In the genomic region with DNA sequence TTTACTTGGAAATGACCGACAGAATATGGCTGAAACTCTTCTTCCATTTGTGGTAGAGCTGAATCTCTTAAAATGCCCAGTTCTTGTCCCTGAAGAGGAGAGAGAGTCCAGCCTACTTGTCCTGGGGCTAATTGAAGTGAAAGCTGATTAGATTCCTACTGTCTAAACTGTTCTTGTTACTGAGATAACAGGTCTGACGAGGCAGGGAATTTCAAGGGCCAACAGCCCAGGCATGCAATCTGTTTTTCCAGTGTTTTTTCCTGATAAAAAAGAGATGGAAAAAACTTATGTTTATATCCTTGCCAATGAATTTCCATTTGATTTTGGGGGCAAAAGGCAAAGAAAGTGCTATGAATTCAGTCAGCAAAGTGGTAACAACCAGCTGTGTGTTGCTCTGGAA, we compare ENCODE assay signal across 25 cellular contexts.
"Had no signal": no experiment of that assay in that cellular context is flagged by ENCODE, and none has a peak within 500 bp of the region (broad histone marks: within the 10 kb centered on the region; RNA-seq: fewer than 3 reads in every experiment).

No MANE protein-coding gene starts in this region.

- FAIRE-seq: bronchial epithelial cell had no signal

- H3K4me1 ChIP-seq: Peyer's patch, SJCRH30 had no signal

- H3K27ac ChIP-seq: ascending aorta, body of pancreas, Peyer's patch, RWPE1, SJCRH30 had no signal

- ATAC-seq: activated CD8-positive, alpha-beta memory T cell treated with anti-CD3 and anti-CD28 coated beads, Interleukin-2, amount 10 ng/mL, durations not matched to agents 7 days and 5 days; body of pancreas had no signal

- H3K4me3 ChIP-seq: ascending aorta, body of pancreas, Peyer's patch, SJCRH30 had no signal

- H3K27me3 ChIP-seq: ascending aorta, body of pancreas, Peyer's patch, SJCRH30 had no signal

- H3K36me3 ChIP-seq: ascending aorta, Peyer's patch, SJCRH30 had no signal

- DNase-seq: activated B cell treated with CpG ODN at 0.5 μM for 24 hours; activated CD4-positive, alpha-beta T cell treated with anti-CD3 and anti-CD28 coated beads for 1 hour; activated CD4-positive, alpha-beta T cell treated with anti-CD3 and anti-CD28 coated beads, Interleukin-2, amount 10 ng/mL, durations not matched to agents 24 days and 14 days; activated CD4-positive, alpha-beta T cell treated with anti-CD3 and anti-CD28 coated beads, Interleukin-2, amount 50 U/mL, for 48 hours; activated CD8-positive, alpha-beta memory T cell treated with anti-CD3 and anti-CD28 coated beads, Interleukin-2, amount 10 ng/mL, durations not matched to agents 7 days and 5 days; activated effector memory CD4-positive, alpha-beta T cell treated with Interleukin-2 at 50 U/mL for 16 hours; activated naive CD4-positive, alpha-beta T cell; activated T-cell treated with anti-CD3 and anti-CD28 coated beads, Interleukin-2, amount 50 U/mL, for 24 hours; amniotic stem cell; body of pancreas; KG1; NCI-H1092; NCI-H1417; NCI-H1930; NCI-H2171; NCI-H2227 treated with DMSO at 0.1 percent for 48 hours; NCI-H446 treated with DMSO at 0.1 percent for 48 hours; NCI-H524 treated with DMSO at 0.1 percent for 48 hours; NCI-H82; Peyer's patch; Right ventricle myocardium superior; SJCRH30 had no signal

- H3K9me3 ChIP-seq: ascending aorta, body of pancreas, Peyer's patch, SJCRH30 had no signal
